ENCODE assay signal across 18 cellular contexts in the genomic region with DNA sequence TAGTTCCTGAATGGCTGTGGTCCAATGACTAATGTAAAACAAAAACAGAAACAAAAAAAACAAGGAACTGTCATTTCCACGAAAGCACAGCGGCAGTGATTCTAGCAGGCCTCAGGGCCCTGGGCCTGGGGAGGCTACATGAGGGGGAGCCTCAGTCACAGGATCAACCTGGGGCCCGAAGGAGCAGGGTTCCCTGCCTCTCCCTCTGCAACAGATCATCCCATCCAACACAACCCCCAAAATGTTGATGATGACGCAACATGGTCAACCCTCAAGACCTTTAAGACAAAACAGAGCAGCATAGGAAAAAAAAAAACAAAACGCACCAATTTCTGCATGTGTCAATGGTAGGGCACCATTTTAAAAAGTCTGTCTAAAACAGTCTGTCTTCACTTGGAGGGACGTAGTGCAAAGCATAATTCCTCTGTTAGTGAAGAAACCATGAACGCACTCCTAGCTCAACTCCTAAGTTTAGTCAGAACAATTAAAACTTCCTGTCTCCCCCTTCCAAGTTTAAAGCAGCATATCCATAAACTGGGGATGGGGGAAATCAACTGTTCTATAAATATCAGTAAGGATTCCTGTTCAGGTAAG. TPM values are rescaled to one million over a fixed set of nuclear protein-coding genes. Genes with fewer than 3 reads are reported as not detected.
A peak's percentile ranks its signal among the peaks of the same experiment; 100 is the strongest.
DNase-seq lines count a peak whose midpoint lies in the region; ATAC-seq and TF ChIP-seq lines count a peak whose summit lies in the region.
"Had no signal": no experiment of that assay in that cellular context is flagged by ENCODE, and none has a peak within 500 bp of the region (broad histone marks: within the 10 kb centered on the region; RNA-seq: fewer than 3 reads in every experiment).

No MANE protein-coding gene starts in this region.

- H3K9ac ChIP-seq in IMR-90 (ENCODE audit: low read depth, low read length) (no peak overlapping the region), neural progenitor cell (no peak overlapping the region)
- H3K9ac ChIP-seq: BLaER1, KMS-11 had no signal

- no peak overlapping the region for H3K56ac ChIP-seq in IMR-90 (ENCODE audit: extremely low read depth, insufficient read depth, low read length)

- H3K79me1 ChIP-seq in IMR-90 (ENCODE audit: low read depth in 1 of 2, low read length in 2 of 2): no peaks in the 10 kb centered on the region

- H3K27me3 ChIP-seq in IMR-90 (ENCODE audit: control insufficient read depth, insufficient read depth, low read length): no peaks in the 10 kb centered on the region
- no peaks in the 10 kb centered on the region for H3K27me3 ChIP-seq in neural progenitor cell
- H3K27me3 ChIP-seq: BLaER1 had no signal

- no peaks in the 10 kb centered on the region for H3K27me3 Mint-ChIP-seq in activated T-cell treated with anti-CD3 and anti-CD28 coated beads, Interleukin-2, amount 50 U/mL, for 24 hours
- no peaks in the 10 kb centered on the region for H3K27me3 Mint-ChIP-seq in activated T-cell treated with anti-CD3 and anti-CD28 coated beads, Interleukin-2, amount 50 U/mL, for 4 hours (ENCODE audit: low read depth)
- H3K27me3 Mint-ChIP-seq in endothelial cell (ENCODE audit: unreplicated experiment): peaks cover 7% of the 10 kb centered on the region
- peaks cover 25% of the 10 kb centered on the region for H3K27me3 Mint-ChIP-seq in neural progenitor cell (ENCODE audit: insufficient read depth, low read depth)

- H2BK5ac ChIP-seq in IMR-90 (ENCODE audit: low read depth, low read length, poor library complexity, severe bottlenecking): no peak overlapping the region

- no peak overlapping the region for H3K23ac ChIP-seq in IMR-90 (ENCODE audit: low read depth, low read length)

- H3K36me3 Mint-ChIP-seq in activated T-cell treated with anti-CD3 and anti-CD28 coated beads, Interleukin-2, amount 50 U/mL, for 24 hours (ENCODE audit: low read depth): peaks cover 41% of the 10 kb centered on the region
- peaks cover 27% of the 10 kb centered on the region for H3K36me3 Mint-ChIP-seq in activated T-cell treated with anti-CD3 and anti-CD28 coated beads, Interleukin-2, amount 50 U/mL, for 4 hours (ENCODE audit: insufficient read depth)
- H3K36me3 Mint-ChIP-seq in endothelial cell (ENCODE audit: low read depth, unreplicated experiment) (peaks cover 28% of the 10 kb centered on the region), neural progenitor cell (peaks cover 42% of the 10 kb centered on the region)

- no peak overlapping the region for H3K14ac ChIP-seq in IMR-90 (replicated peaks; ENCODE audit: low read depth, low read length)

- H3K4me3 Mint-ChIP-seq in activated T-cell treated with anti-CD3 and anti-CD28 coated beads, Interleukin-2, amount 50 U/mL, for 24 hours: no peak overlapping the region
- H3K4me3 Mint-ChIP-seq in activated T-cell treated with anti-CD3 and anti-CD28 coated beads, Interleukin-2, amount 50 U/mL, for 4 hours: no peak overlapping the region
- H3K4me3 Mint-ChIP-seq in endothelial cell (ENCODE audit: unreplicated experiment) (peak overlapping the region; percentile 7), neural progenitor cell (peak overlapping the region; percentile 4)

- no peak overlapping the region for H3K4me2 ChIP-seq in IMR-90 (ENCODE audit: low read depth, low read length)
- no peak overlapping the region for H3K4me2 ChIP-seq in neural progenitor cell
- H3K4me2 ChIP-seq: KMS-11, PC-9 had no signal

- no peak overlapping the region for H2BK120ac ChIP-seq in IMR-90 (ENCODE audit: low read depth, low read length)

- dilution Hi-C loops in IMR-90 (cut with HindIII; ENCODE audit: low sequenced_read_pairs, unreplicated experiment): no loop called here

- no peak overlapping the region for H2AK5ac ChIP-seq in IMR-90 (ENCODE audit: low read depth, low read length)

- in situ Hi-C loops in IMR-90 (cut with MboI; ENCODE audit: low sequenced_read_pairs): no loop called here

- no peak overlapping the region for H2BK15ac ChIP-seq in IMR-90 (ENCODE audit: low read depth, low read length)

- DNase-seq in activated T-cell treated with anti-CD3 and anti-CD28 coated beads, Interleukin-2, amount 50 U/mL, for 24 hours: peak; percentile 18
- no peak for DNase-seq in activated T-cell treated with anti-CD3 and anti-CD28 coated beads, Interleukin-2, amount 50 U/mL, for 4 hours
- DNase-seq in IMR-90 (no peak), endothelial cell (ENCODE audit: low spot score) (no peak), neural progenitor cell (ENCODE audit: low spot score) (no peak), SW 1271 (lab: John Stamatoyannopoulos, UW) (no peak), OCI-M1 (lab: John Stamatoyannopoulos, UW) (no peak)
- DNase-seq: DMS53, NCI-H1092 treated with DMSO at 0.1 percent for 48 hours, NCI-H187, NCI-H446 treated with DMSO at 0.1 percent for 48 hours, NCI-H748 treated with DMSO at 0.1 percent for 48 hours, PC-9 had no signal

- H2BK20ac ChIP-seq in IMR-90 (ENCODE audit: low read depth, low read length): no peak overlapping the region

- H3K79me2 ChIP-seq in neural progenitor cell (ENCODE audit: low read depth): no peaks in the 10 kb centered on the region

- H3K27ac ChIP-seq in IMR-90 (ENCODE audit: insufficient read depth, low read length) (no peak overlapping the region), neural progenitor cell (no peak overlapping the region)
- H3K27ac ChIP-seq: 22Rv1, HL-60, KMS-11, PC-9 had no signal

- H3F3A ChIP-seq in neural progenitor cell (ENCODE audit: low read depth): peaks cover 14% of the 10 kb centered on the region

- intact Hi-C loops in IMR-90 (cut with micrococcal nuclease): no loop called here

- no peak for ATAC-seq in activated T-cell treated with anti-CD3 and anti-CD28 coated beads, Interleukin-2, amount 50 U/mL, for 4 hours
- ATAC-seq in IMR-90 (ENCODE audit: low read depth) (no peak), GM19397 (IDR thresholded peaks at IDR 0.05; ENCODE audit: unreplicated experiment) (no peak)

- no peak overlapping the region for H2AFZ ChIP-seq in IMR-90 (replicated peaks; ENCODE audit: low read length, poor library complexity)
- H2AFZ ChIP-seq in neural progenitor cell (replicated peaks): no peak overlapping the region
- H2AFZ ChIP-seq: PC-9 had no signal

- no peak overlapping the region for H3K27ac Mint-ChIP-seq in activated T-cell treated with anti-CD3 and anti-CD28 coated beads, Interleukin-2, amount 50 U/mL, for 24 hours
- H3K27ac Mint-ChIP-seq in endothelial cell (ENCODE audit: unreplicated experiment): no peak overlapping the region
- no peak overlapping the region for H3K27ac Mint-ChIP-seq in neural progenitor cell

- no peak overlapping the region for H4K91ac ChIP-seq in IMR-90 (ENCODE audit: insufficient read depth, low read depth, low read length)

- WGBS in IMR-90 (ENCODE audit: extremely low coverage in 2 of 2, insufficient read length in 1 of 2), 2 experiments: no CpG with 5 or more reads among the region's 7 CpGs

- H3K4me1 Mint-ChIP-seq in activated T-cell treated with anti-CD3 and anti-CD28 coated beads, Interleukin-2, amount 50 U/mL, for 24 hours (ENCODE audit: low read depth): peaks cover 15% of the 10 kb centered on the region
- peaks cover 6% of the 10 kb centered on the region for H3K4me1 Mint-ChIP-seq in activated T-cell treated with anti-CD3 and anti-CD28 coated beads, Interleukin-2, amount 50 U/mL, for 4 hours (ENCODE audit: low read depth)
- H3K4me1 Mint-ChIP-seq in endothelial cell (ENCODE audit: unreplicated experiment) (peaks cover 26% of the 10 kb centered on the region), neural progenitor cell (peaks cover 61% of the 10 kb centered on the region)

- H3K9me3 ChIP-seq in IMR-90 (ENCODE audit: control insufficient read depth, insufficient read depth, low read length) (no peaks in the 10 kb centered on the region), neural progenitor cell (ENCODE audit: low read depth) (no peaks in the 10 kb centered on the region)
- H3K9me3 ChIP-seq: BLaER1 had no signal

- no peak overlapping the region for H3K18ac ChIP-seq in IMR-90 (ENCODE audit: low read depth, low read length)

- no peak for TF ChIP-seq POLR2A in IMR-90 (IDR thresholded peaks at IDR 0.05; ENCODE audit: low read depth, low read length)

- no peak overlapping the region for H2AK9ac ChIP-seq in IMR-90 (replicated peaks; ENCODE audit: low read depth, low read length, poor library complexity)

- no peak overlapping the region for H3K4ac ChIP-seq in IMR-90 (ENCODE audit: low read depth, low read length)

- no peak for TF ChIP-seq RAD21 in IMR-90 (IDR thresholded peaks at IDR 0.05; ENCODE audit: low read length)

- H3K9me3 Mint-ChIP-seq in activated T-cell treated with anti-CD3 and anti-CD28 coated beads, Interleukin-2, amount 50 U/mL, for 24 hours: no peaks in the 10 kb centered on the region
- H3K9me3 Mint-ChIP-seq in activated T-cell treated with anti-CD3 and anti-CD28 coated beads, Interleukin-2, amount 50 U/mL, for 4 hours: no peaks in the 10 kb centered on the region
- H3K9me3 Mint-ChIP-seq in endothelial cell (ENCODE audit: unreplicated experiment): no peaks in the 10 kb centered on the region
- no peaks in the 10 kb centered on the region for H3K9me3 Mint-ChIP-seq in neural progenitor cell

- H3K36me3 ChIP-seq in IMR-90 (ENCODE audit: control insufficient read depth, insufficient read depth, low read length) (peaks cover 10% of the 10 kb centered on the region; the same call in 1 of the 2 replicates), neural progenitor cell (no peaks in the 10 kb centered on the region)

- POLR2A ChIA-PET in IMR-90 (lab: Charles Lee; ENCODE audit: unreplicated experiment): no interaction called here

- peaks cover 20% of the 10 kb centered on the region for H3K4me1 ChIP-seq in IMR-90 (ENCODE audit: control insufficient read depth, insufficient read depth, low read length)
- H3K4me1 ChIP-seq in neural progenitor cell: peaks cover 23% of the 10 kb centered on the region

- CTCF ChIA-PET in IMR-90 (lab: Yijun Ruan, JAX): no interaction called here

- H3K4me3 ChIP-seq in IMR-90 (ENCODE audit: insufficient read depth, low read depth, low read length): no peak overlapping the region
- no peak overlapping the region for H3K4me3 ChIP-seq in neural progenitor cell
- H3K4me3 ChIP-seq: BLaER1, PC-9 had no signal

- BruUV-seq in IMR-90 (replicated peaks; lab: Mats Ljungman, UMichigan): no TSS peak

- no peak overlapping the region for H4K5ac ChIP-seq in IMR-90 (ENCODE audit: low read depth, low read length)

- peaks cover 6% of the 10 kb centered on the region; the same call in 1 of the 2 replicates for H3K9me1 ChIP-seq in IMR-90 (ENCODE audit: insufficient read depth, low read length)

- TF ChIP-seq CTCF in IMR-90 (conservative IDR thresholded peaks at IDR 0.05; ENCODE audit: low read depth, low read length) (no peak), endothelial cell (IDR thresholded peaks at IDR 0.05; ENCODE audit: unreplicated experiment) (no peak), neural progenitor cell (IDR thresholded peaks at IDR 0.05) (no peak)

- H4K8ac ChIP-seq in IMR-90 (ENCODE audit: low read depth in 2 of 2, low read length in 2 of 2): no peak overlapping the region

- no peaks in the 10 kb centered on the region for H4K20me1 ChIP-seq in IMR-90 (ENCODE audit: insufficient read depth, low read length)
- peaks cover 59% of the 10 kb centered on the region for H4K20me1 ChIP-seq in neural progenitor cell (ENCODE audit: low read depth)
- H4K20me1 ChIP-seq: BLaER1 had no signal

RNA-seq across cellular contexts. Expression of gene AXIN2, which starts 32.3 kb away (rescaled TPM):
- 10 to 100 TPM in 2 of 3 donors, 1 to 10 TPM in 1; 8.4 to 13.4 (median 11.9) TPM for total RNA-seq in activated T-cell treated with anti-CD3 and anti-CD28 coated beads, Interleukin-2, amount 50 U/mL, for 4 hours
- total RNA-seq in IMR-90 (2012; rRNA removed) (1.8 and 1.9 TPM in 2 replicates), endothelial cell (ENCODE audit: unreplicated experiment) (44.8 TPM), neural progenitor cell (ENCODE audit: low replicate concordance) (21.8 and 22.0 TPM in 2 replicates)
- 0.91 and 0.99 TPM in 2 replicates for polyA plus RNA-seq in IMR-90 (2012; rRNA removed)
- polyA plus RNA-seq in IMR-90 (2012; cell fraction: cytosol; rRNA removed): 1.0 TPM in 2 replicates
- polyA plus RNA-seq in IMR-90 (2012; cell fraction: nucleus; rRNA removed; ENCODE audit: low replicate concordance): 2.3 and 2.4 TPM in 2 replicates

Comparison
In these comparisons a context has a peak if more than half of its experiments do, and no peak if none do; other contexts are left out.
1. H3K4me3 Mint-ChIP-seq: peak in endothelial cell (single experiment) and neural progenitor cell (single experiment); none in activated T-cell treated with anti-CD3 and anti-CD28 coated beads, Interleukin-2, amount 50 U/mL, for 24 hours (single experiment) and activated T-cell treated with anti-CD3 and anti-CD28 coated beads, Interleukin-2, amount 50 U/mL, for 4 hours (single experiment).